Comparison of ENCODE assay signal across 12 cellular contexts in genomic region chrX:33183366-33183765, GRCh38. TPM values are rescaled to one million over a fixed set of nuclear protein-coding genes. Genes with fewer than 3 reads are reported as not detected.
A peak's percentile ranks its signal among the peaks of the same experiment; 100 is the strongest.
DNase-seq lines count a peak whose midpoint lies in the region; ATAC-seq and TF ChIP-seq lines count a peak whose summit lies in the region.
"Had no signal": no experiment of that assay in that cellular context is flagged by ENCODE, and none has a peak within 500 bp of the region (broad histone marks: within the 10 kb centered on the region; RNA-seq: fewer than 3 reads in every experiment).

No MANE protein-coding gene starts in this region.

- H2BK12ac ChIP-seq in neuronal stem cell (ENCODE audit: low read length), result no peak overlapping the region

- no peak for ATAC-seq in left lobe of liver
- ATAC-seq: activated naive CD4-positive, alpha-beta T cell treated with anti-CD3 and anti-CD28 coated beads, Interleukin-2, amount 50 U/mL, for 72 hours; HepG2 had no signal

- peaks cover 71% of the 10 kb centered on the region for H3K4me1 ChIP-seq in OCI-LY1 (ENCODE audit: insufficient read depth, low read length, severe bottlenecking)
- no peaks in the 10 kb centered on the region for H3K4me1 ChIP-seq in neuronal stem cell (ENCODE audit: control insufficient read depth in 2 of 2, insufficient read depth in 1 of 2, low read depth in 1 of 2, low read length in 2 of 2)

- DNase-seq in Daoy (ENCODE audit: low read depth), result peak; percentile 35
- peak; percentile 15 for DNase-seq in fibroblast of villous mesenchyme (ENCODE audit: low read depth)
- peak; percentile 39 for DNase-seq in pons (ENCODE audit: low spot score)
- no peak for DNase-seq in left lobe of liver (ENCODE audit: low spot score)
- no peak for DNase-seq in neuronal stem cell (ENCODE audit: low spot score)
- no peak for DNase-seq in NCI-H1092 treated with DMSO at 0.1 percent for 48 hours (lab: John Stamatoyannopoulos, UW)
- no peak for DNase-seq in NCI-H2171 (lab: John Stamatoyannopoulos, UW)
- DNase-seq: NCI-H526 treated with DMSO at 0.1 percent for 48 hours, WERI-Rb-1 had no signal

- H4K8ac ChIP-seq in neuronal stem cell (ENCODE audit: low read depth, low read length), result no peak overlapping the region

- no peak overlapping the region for H3K23ac ChIP-seq in neuronal stem cell (ENCODE audit: low read depth, low read length, poor library complexity)

- H2AFZ ChIP-seq in OCI-LY1 (ENCODE audit: low read length) (no peak overlapping the region), neuronal stem cell (ENCODE audit: low read length) (no peak overlapping the region)

- no peak overlapping the region for H3K4ac ChIP-seq in neuronal stem cell (ENCODE audit: low read length)

- H3K4me2 ChIP-seq in OCI-LY1 (ENCODE audit: low read length) (peak overlapping the region; percentile 75), neuronal stem cell (ENCODE audit: insufficient read depth, low read length, poor library complexity, severe bottlenecking) (no peak overlapping the region)

- no peaks in the 10 kb centered on the region for H4K20me1 ChIP-seq in OCI-LY1 (ENCODE audit: insufficient read depth, low read length)

- no peak overlapping the region for H2BK120ac ChIP-seq in neuronal stem cell (ENCODE audit: low read depth, low read length)

- H3K79me2 ChIP-seq in OCI-LY1 (ENCODE audit: insufficient read depth, low read length), result peaks cover 10% of the 10 kb centered on the region; the same call in 1 of the 2 replicates

- H3K9me3 ChIP-seq in OCI-LY1 (ENCODE audit: low read length) (no peaks in the 10 kb centered on the region), neuronal stem cell (replicated peaks in 1 of 2; ENCODE audit: control insufficient read depth in 2 of 2, insufficient read depth in 1 of 2, low read depth in 1 of 2, low read length in 2 of 2) (no peaks in the 10 kb centered on the region)

- peak overlapping the region; percentile 42 for H3K4me3 ChIP-seq in OCI-LY1 (ENCODE audit: low read depth, low read length, poor library complexity, severe bottlenecking)
- H3K4me3 ChIP-seq in fibroblast of villous mesenchyme (ENCODE audit: low read depth, low read length), result no peak overlapping the region
- no peak overlapping the region for H3K4me3 ChIP-seq in neuronal stem cell (ENCODE audit: low read length in 2 of 2)

- H2BK5ac ChIP-seq in neuronal stem cell (ENCODE audit: low read length), result no peak overlapping the region

- no CpG with 5 or more reads among the region's 4 CpGs for WGBS in neuronal stem cell (ENCODE audit: extremely low coverage in 2 of 2, insufficient read length in 2 of 2, insufficient replicate concordance in 1 of 2), 2 donors

- no peak overlapping the region for H3K14ac ChIP-seq in neuronal stem cell (ENCODE audit: low read length)

- no peak overlapping the region for H2AK5ac ChIP-seq in neuronal stem cell (ENCODE audit: low read depth, low read length)

- no peak overlapping the region for H3K18ac ChIP-seq in neuronal stem cell (ENCODE audit: low read length)

- no peaks in the 10 kb centered on the region for H3F3A ChIP-seq in OCI-LY1 (ENCODE audit: insufficient read depth, low read length)

- H3K36me3 ChIP-seq in OCI-LY1 (ENCODE audit: insufficient read depth, low read length) (peaks cover 20% of the 10 kb centered on the region), neuronal stem cell (replicated peaks in 1 of 2; ENCODE audit: control insufficient read depth in 2 of 2, insufficient read depth in 2 of 2, low read length in 2 of 2) (no peaks in the 10 kb centered on the region)
- H3K36me3 ChIP-seq: WERI-Rb-1 had no signal

- TF ChIP-seq CTCF in OCI-LY1 (IDR thresholded peaks at IDR 0.05; ENCODE audit: low read length), result no peak
- TF ChIP-seq CTCF in fibroblast of villous mesenchyme (IDR thresholded peaks at IDR 0.05; ENCODE audit: insufficient read depth, low read depth, low read length), result no peak

- no peaks in the 10 kb centered on the region for H3K79me1 ChIP-seq in neuronal stem cell (ENCODE audit: low read depth, low read length)

- no peaks in the 10 kb centered on the region for H3K27me3 ChIP-seq in OCI-LY1 (ENCODE audit: insufficient read depth, low read length)
- no peaks in the 10 kb centered on the region for H3K27me3 ChIP-seq in neuronal stem cell (ENCODE audit: control insufficient read depth in 3 of 3, insufficient read depth in 3 of 3, low read depth in 1 of 3, low read length in 3 of 3)

- H2BK15ac ChIP-seq in neuronal stem cell (ENCODE audit: low read length), result no peak overlapping the region

- peak overlapping the region; percentile 61 for H3K9ac ChIP-seq in OCI-LY1 (ENCODE audit: low read length)
- no peak overlapping the region for H3K9ac ChIP-seq in neuronal stem cell (ENCODE audit: low read depth, low read length, poor library complexity)

- peak overlapping the region; percentile 97 for H3K27ac ChIP-seq in OCI-LY1 (ENCODE audit: low read depth, low read length, poor library complexity, severe bottlenecking)
- no peak overlapping the region for H3K27ac ChIP-seq in neuronal stem cell (replicated peaks; ENCODE audit: low read length)
- H3K27ac ChIP-seq: WERI-Rb-1 had no signal

- no peaks in the 10 kb centered on the region for H3K9me2 ChIP-seq in OCI-LY1 (ENCODE audit: low read depth, low read length)

- H4K91ac ChIP-seq in neuronal stem cell (ENCODE audit: low read depth, low read length, poor library complexity), result no peak overlapping the region

RNA-seq across cellular contexts. Expression of gene DMD, which starts 28.0 kb away (rescaled TPM):
- total RNA-seq in Daoy (2014; rRNA removed; shearing (Covaris generic)), result 14.1 and 24.0 TPM in 2 replicates
- total RNA-seq in fibroblast of villous mesenchyme, result 29.0 and 32.4 TPM in 2 replicates
- total RNA-seq in left lobe of liver, result 32.2 TPM
- polyA plus RNA-seq in neuronal stem cell (2013, experiment 1 of 2), result 33.5 TPM
- polyA plus RNA-seq in neuronal stem cell (2013, experiment 2 of 2), result 34.4 TPM

Comparison
In these comparisons a context has a peak if more than half of its experiments do, and no peak if none do; other contexts are left out.
1. DNase-seq: peak in Daoy (single experiment), fibroblast of villous mesenchyme (single experiment) and pons (single experiment); none in left lobe of liver (single experiment), neuronal stem cell (single experiment), NCI-H1092 treated with DMSO at 0.1 percent for 48 hours (single experiment) and NCI-H2171 (single experiment).